ENCODE assay signal across 2 cellular contexts in the genomic region with DNA sequence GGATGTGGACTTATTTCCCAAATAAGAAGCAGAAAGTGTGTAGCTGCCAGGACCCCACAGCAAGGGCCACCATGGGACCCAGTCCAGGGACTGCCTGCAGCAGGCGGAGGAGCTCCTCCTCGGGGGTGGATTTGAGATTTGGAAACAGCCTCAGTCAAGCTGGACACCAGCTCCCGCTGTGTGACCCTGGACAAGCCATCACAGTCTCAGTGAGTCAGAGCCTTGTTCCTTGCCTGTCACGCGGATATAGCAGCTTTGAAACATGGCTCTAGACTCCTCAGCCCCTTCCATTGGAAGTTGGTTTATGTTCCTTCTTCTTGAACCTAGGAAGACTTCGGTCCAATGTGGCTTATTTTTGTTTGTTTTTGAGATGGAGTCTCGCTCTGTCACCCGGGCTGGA.
TF ChIP-seq lines count a peak whose summit lies in the region.

No MANE protein-coding gene starts in this region.

TF ChIP-seq in H1, 55 proteins besides CTCF, POLR2A, EP300 and RAD21:
- no peak for TF ChIP-seq YY1 (IDR thresholded peaks at IDR 0.05; ENCODE audit: low read depth, low read length)
- TF ChIP-seq KDM1A (IDR thresholded peaks at IDR 0.05; ENCODE audit: borderline replicate concordance, low read length), result no peak
- TF ChIP-seq CTBP2 (IDR thresholded peaks at IDR 0.05; ENCODE audit: borderline replicate concordance, insufficient read depth, insufficient read length, low read length), result no peak
- no peak for TF ChIP-seq CHD2 (IDR thresholded peaks at IDR 0.05; ENCODE audit: low read length)

TF ChIP-seq in SK-N-SH, 30 proteins besides CTCF, POLR2A, EP300 and RAD21:
- TF ChIP-seq RCOR1 (IDR thresholded peaks at IDR 0.05; ENCODE audit: low read length), result no peak
- no peak for TF ChIP-seq TEAD4 (IDR thresholded peaks at IDR 0.05; ENCODE audit: borderline replicate concordance, insufficient read depth)
